1 cellular context compared by ENCODE assay signal in genomic region chr16:81609323-81609892, GRCh38.
TF ChIP-seq lines count a peak whose summit lies in the region.

No MANE protein-coding gene starts in this region.

TF ChIP-seq in GM12878, 131 proteins besides CTCF, POLR2A, EP300 and RAD21:
- TF ChIP-seq REST (IDR thresholded peaks at IDR 0.05; ENCODE audit: low read depth, low read length), result no peak
- TF ChIP-seq JUND (IDR thresholded peaks at IDR 0.05; ENCODE audit: low read depth, low read length), result no peak
- TF ChIP-seq IKZF2 (IDR thresholded peaks at IDR 0.05), result no peak
- TF ChIP-seq ZBTB33 (IDR thresholded peaks at IDR 0.05), result no peak
- TF ChIP-seq ATF3 (IDR thresholded peaks at IDR 0.05; ENCODE audit: borderline replicate concordance, extremely low read depth, low read depth, low read length), result no peak
- no peak for TF ChIP-seq PBX3 (IDR thresholded peaks at IDR 0.05; ENCODE audit: insufficient replicate concordance, low read depth, low read length)
